Comparison of ENCODE assay signal across 8 cellular contexts in the genomic region with DNA sequence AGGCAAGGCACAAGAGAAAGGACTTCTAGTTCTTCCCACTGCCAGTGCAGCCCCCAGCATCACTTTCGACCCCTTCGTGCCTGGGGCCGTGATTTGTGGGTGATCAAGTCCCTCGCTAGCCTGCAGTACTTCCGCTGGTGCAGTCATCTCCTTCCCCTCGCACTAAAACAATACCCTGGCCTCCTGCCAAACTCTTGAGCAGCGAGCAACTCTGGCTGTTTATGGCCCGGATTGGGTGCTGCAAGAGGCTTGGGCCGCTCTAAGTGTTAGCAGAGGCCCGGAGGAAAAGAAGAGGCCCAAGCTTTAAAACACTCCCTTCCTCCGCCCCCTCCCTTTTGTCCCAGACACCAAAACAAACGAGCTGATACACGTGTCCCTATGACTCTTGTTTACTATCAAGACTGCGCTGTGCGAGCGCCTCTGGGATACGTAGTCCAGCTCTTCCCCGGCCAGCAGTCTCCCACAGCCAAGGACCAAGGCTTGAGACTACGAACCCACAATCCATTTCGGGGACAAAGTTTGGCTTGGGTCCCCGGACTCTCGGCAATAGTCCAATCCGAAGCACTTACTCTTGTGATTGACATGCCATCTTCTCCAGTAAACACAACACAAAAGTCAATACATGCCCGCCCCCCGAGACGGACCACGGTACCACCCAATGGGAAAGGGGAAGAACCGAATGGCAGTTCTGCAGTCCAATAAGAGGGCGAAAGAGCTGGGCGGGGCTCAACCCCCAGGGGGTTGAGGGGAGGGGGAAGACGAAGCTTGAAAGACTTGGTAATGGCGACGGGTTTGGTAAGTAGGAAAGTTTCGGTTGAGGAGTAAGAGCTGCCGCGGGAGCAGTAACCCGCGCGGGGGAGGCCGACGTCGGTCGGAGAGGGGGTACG. TPM values are rescaled to one million over a fixed set of nuclear protein-coding genes. Genes with fewer than 3 reads are reported as not detected.
DNase-seq lines count a peak whose midpoint lies in the region; ATAC-seq and TF ChIP-seq lines count a peak whose summit lies in the region.

A gene with protein sequence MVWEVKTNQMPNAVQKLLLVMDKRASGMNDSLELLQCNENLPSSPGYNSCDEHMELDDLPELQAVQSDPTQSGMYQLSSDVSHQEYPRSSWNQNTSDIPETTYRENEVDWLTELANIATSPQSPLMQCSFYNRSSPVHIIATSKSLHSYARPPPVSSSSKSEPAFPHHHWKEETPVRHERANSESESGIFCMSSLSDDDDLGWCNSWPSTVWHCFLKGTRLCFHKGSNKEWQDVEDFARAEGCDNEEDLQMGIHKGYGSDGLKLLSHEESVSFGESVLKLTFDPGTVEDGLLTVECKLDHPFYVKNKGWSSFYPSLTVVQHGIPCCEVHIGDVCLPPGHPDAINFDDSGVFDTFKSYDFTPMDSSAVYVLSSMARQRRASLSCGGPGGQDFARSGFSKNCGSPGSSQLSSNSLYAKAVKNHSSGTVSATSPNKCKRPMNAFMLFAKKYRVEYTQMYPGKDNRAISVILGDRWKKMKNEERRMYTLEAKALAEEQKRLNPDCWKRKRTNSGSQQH (plus strand): TSS at position 771 of the 887 bp plus-strand sequence. CDS start 10,891 bp downstream, outside the sequence.

- peak; percentile 35 for TF ChIP-seq POLR2A in GM15510 (IDR thresholded peaks at IDR 0.05; ENCODE audit: borderline replicate concordance, extremely low read depth, insufficient read length)

- peaks cover 36% of the 10 kb centered on the region for H3K4me1 Mint-ChIP-seq in T-helper 17 cell

- peaks cover 12% of the 10 kb centered on the region for H3K27me3 Mint-ChIP-seq in T-helper 17 cell

- H3K27me3 ChIP-seq in upper lobe of right lung = no peaks in the 10 kb centered on the region

- H3K27ac ChIP-seq in upper lobe of right lung = peak within 1 kb of the TSS; percentile 96

- no peak for TF ChIP-seq CTCF in upper lobe of right lung (IDR thresholded peaks at IDR 0.05)

- peak within 1 kb of the TSS; percentile 99 for H3K27ac Mint-ChIP-seq in T-helper 17 cell

- peaks cover 5% of the 10 kb centered on the region for H3K36me3 ChIP-seq in upper lobe of right lung

- H3K9me3 ChIP-seq in T-helper 17 cell (ENCODE audit: control insufficient read depth, low read length, poor library complexity, severe bottlenecking) (no peaks in the 10 kb centered on the region), upper lobe of right lung (no peaks in the 10 kb centered on the region)

- H3K4me3 ChIP-seq in upper lobe of right lung = peak within 1 kb of the TSS; percentile 71

- intact Hi-C loops in left cardiac atrium (cut with DNase I) (no loop called here), posterior vena cava (cut with DNase I) (no loop called here), upper lobe of right lung (cut with DNase I) (no loop called here)

- peak; percentile 99 for DNase-seq in NCI-H1694 treated with DMSO at 0.1 percent for 48 hours (lab: John Stamatoyannopoulos, UW)
- DNase-seq in T-helper 17 cell = peak; percentile 87 to 95 (median 93)
- peak; percentile 63 to 100 (median 99) for DNase-seq in amygdala (lab: John Stamatoyannopoulos, UW)
- DNase-seq in left cardiac atrium = peak; percentile 99
- DNase-seq in posterior vena cava (ENCODE audit: low spot score) = peak; percentile 99
- DNase-seq in upper lobe of right lung = peak; percentile 98

- peaks cover 29% of the 10 kb centered on the region for H3K4me1 ChIP-seq in upper lobe of right lung

- peak; percentile 90 for ATAC-seq in HG02885 (IDR thresholded peaks at IDR 0.05; ENCODE audit: poor library complexity, unreplicated experiment)
- peak; percentile 83 for ATAC-seq in T-helper 17 cell
- peak; percentile 91 to 95 for ATAC-seq in left cardiac atrium
- peak; percentile 92 for ATAC-seq in upper lobe of right lung

- H3K4me3 Mint-ChIP-seq in T-helper 17 cell = peak within 1 kb of the TSS; percentile 98

- H3K36me3 Mint-ChIP-seq in T-helper 17 cell (ENCODE audit: low read depth) = peaks cover 7% of the 10 kb centered on the region

RNA-seq across cellular contexts. Expression of the gene that starts here (rescaled TPM):
- 100 to 1,000 TPM; 250 to 252 TPM for total RNA-seq in T-helper 17 cell
- 10 to 100 TPM; 31.7 to 58.8 TPM for total RNA-seq in left cardiac atrium
- 10 to 100 TPM; 43.9 to 55.9 TPM for total RNA-seq in posterior vena cava
- total RNA-seq in upper lobe of right lung = 74.0 TPM

Comparison
In these comparisons a context has a peak if more than half of its experiments do, and no peak if none do; other contexts are left out.
1. Peak in every context shown above with its lines: DNase-seq, ATAC-seq, H3K4me3 ChIP-seq and H3K27ac ChIP-seq.